ENCODE assay signal across 1 cellular context in genomic region chr2:219272351-219272750, GRCh38.
TF ChIP-seq lines count a peak whose summit lies in the region.

No MANE protein-coding gene starts in this region.

TF ChIP-seq in HCT116, 20 proteins besides CTCF, POLR2A, EP300 and RAD21 (continued from another document):
- no peak for TF ChIP-seq ELF1 (IDR thresholded peaks at IDR 0.05; ENCODE audit: borderline replicate concordance, low read depth)
- TF ChIP-seq JUND (IDR thresholded peaks at IDR 0.05): no peak
- TF ChIP-seq SIN3A (IDR thresholded peaks at IDR 0.05; ENCODE audit: low read depth): no peak
- TF ChIP-seq TCF7L2 (IDR thresholded peaks at IDR 0.05; ENCODE audit: borderline replicate concordance, extremely low read depth, insufficient read depth, insufficient read length): no peak
- TF ChIP-seq MAX (IDR thresholded peaks at IDR 0.05): no peak
- no peak for TF ChIP-seq ATF3 (IDR thresholded peaks at IDR 0.05)
- no peak for TF ChIP-seq ZNF274 (IDR thresholded peaks at IDR 0.05; ENCODE audit: low read depth, low read length)
- TF ChIP-seq EZH2phosphoT487 (IDR thresholded peaks at IDR 0.05; ENCODE audit: borderline replicate concordance): no peak
- TF ChIP-seq SP1 (IDR thresholded peaks at IDR 0.05; ENCODE audit: low read depth): no peak
- TF ChIP-seq ZFX (IDR thresholded peaks at IDR 0.05): no peak
- no peak for TF ChIP-seq EGR1 (IDR thresholded peaks at IDR 0.05; ENCODE audit: low read depth)
- TF ChIP-seq EZH2 (IDR thresholded peaks at IDR 0.05): no peak
- no peak for TF ChIP-seq ZBTB33 (IDR thresholded peaks at IDR 0.05; ENCODE audit: extremely low read depth, insufficient replicate concordance, low read length)
- no peak for TF ChIP-seq FOSL1 (IDR thresholded peaks at IDR 0.05; ENCODE audit: low read depth)
- no peak for TF ChIP-seq YY1 (IDR thresholded peaks at IDR 0.05; ENCODE audit: extremely low read depth, insufficient replicate concordance, low read depth, low read length)
